14 cellular contexts compared by ENCODE assay signal in genomic region chr10:5805680-5806079, GRCh38.
"Had no signal": no experiment of that assay in that cellular context is flagged by ENCODE, and none has a peak within 500 bp of the region (broad histone marks: within the 10 kb centered on the region; RNA-seq: fewer than 3 reads in every experiment).

No MANE protein-coding gene starts in this region.

- H3K4me3 Mint-ChIP-seq: activated CD4-positive, alpha-beta T cell treated with anti-CD3 and anti-CD28 coated beads, Interleukin-2, amount 10 ng/mL, durations not matched to agents 7 days and 5 days; activated naive CD4-positive, alpha-beta T cell treated with anti-CD3 and anti-CD28 coated beads for 36 hours; activated T-helper 17 cell treated with anti-CD3 and anti-CD28 coated beads, Interleukin-2, amount 50 U/mL, for 72 hours; stimulated activated effector memory CD8-positive, alpha-beta T cell treated with anti-CD3 and anti-CD28 coated beads, Interleukin-12 subunit alpha, Interleukin-12 subunit beta, amount 100 ng/mL, for 72 hours; type B pancreatic cell had no signal

- DNase-seq: activated CD4-positive, alpha-beta T cell treated with anti-CD3 and anti-CD28 coated beads, Interleukin-2, amount 10 ng/mL, durations not matched to agents 7 days and 5 days; activated CD8-positive, alpha-beta memory T cell treated with anti-CD3 and anti-CD28 coated beads for 24 hours; activated naive CD4-positive, alpha-beta T cell treated with anti-CD3 and anti-CD28 coated beads for 36 hours; colonic mucosa; effector CD4-positive, alpha-beta T cell; left ventricle myocardium superior; mesendoderm; small intestine; T-helper 9 cell; WERI-Rb-1 had no signal

- ATAC-seq: activated T-helper 17 cell treated with anti-CD3 and anti-CD28 coated beads, Interleukin-2, amount 50 U/mL, for 72 hours; left ventricle myocardium superior; stimulated activated effector memory CD8-positive, alpha-beta T cell treated with anti-CD3 and anti-CD28 coated beads, Interleukin-12 subunit alpha, Interleukin-12 subunit beta, amount 100 ng/mL, for 72 hours had no signal

- H3K27ac Mint-ChIP-seq: activated CD4-positive, alpha-beta T cell treated with anti-CD3 and anti-CD28 coated beads, Interleukin-2, amount 10 ng/mL, durations not matched to agents 7 days and 5 days; activated naive CD4-positive, alpha-beta T cell treated with anti-CD3 and anti-CD28 coated beads for 36 hours; activated T-helper 17 cell treated with anti-CD3 and anti-CD28 coated beads, Interleukin-2, amount 50 U/mL, for 72 hours; stimulated activated effector memory CD8-positive, alpha-beta T cell treated with anti-CD3 and anti-CD28 coated beads, Interleukin-12 subunit alpha, Interleukin-12 subunit beta, amount 100 ng/mL, for 72 hours; type B pancreatic cell had no signal

- H3K9me3 Mint-ChIP-seq: activated T-helper 17 cell treated with anti-CD3 and anti-CD28 coated beads, Interleukin-2, amount 50 U/mL, for 72 hours; stimulated activated effector memory CD8-positive, alpha-beta T cell treated with anti-CD3 and anti-CD28 coated beads, Interleukin-12 subunit alpha, Interleukin-12 subunit beta, amount 100 ng/mL, for 72 hours; type B pancreatic cell had no signal

- H3K4me3 ChIP-seq: colonic mucosa, right atrium auricular region had no signal

- H3K27ac ChIP-seq: colonic mucosa, right atrium auricular region, WERI-Rb-1 had no signal

- H3K36me3 ChIP-seq: colonic mucosa, right atrium auricular region had no signal

- H3K4me1 ChIP-seq: colonic mucosa had no signal

- H3K27me3 ChIP-seq: colonic mucosa, right atrium auricular region had no signal

- H3K27me3 Mint-ChIP-seq: activated CD4-positive, alpha-beta T cell treated with anti-CD3 and anti-CD28 coated beads, Interleukin-2, amount 10 ng/mL, durations not matched to agents 7 days and 5 days; activated T-helper 17 cell treated with anti-CD3 and anti-CD28 coated beads, Interleukin-2, amount 50 U/mL, for 72 hours; type B pancreatic cell had no signal

- H3K9me3 ChIP-seq: colonic mucosa, right atrium auricular region had no signal
